15 cellular contexts compared by ENCODE assay signal in the genomic region with DNA sequence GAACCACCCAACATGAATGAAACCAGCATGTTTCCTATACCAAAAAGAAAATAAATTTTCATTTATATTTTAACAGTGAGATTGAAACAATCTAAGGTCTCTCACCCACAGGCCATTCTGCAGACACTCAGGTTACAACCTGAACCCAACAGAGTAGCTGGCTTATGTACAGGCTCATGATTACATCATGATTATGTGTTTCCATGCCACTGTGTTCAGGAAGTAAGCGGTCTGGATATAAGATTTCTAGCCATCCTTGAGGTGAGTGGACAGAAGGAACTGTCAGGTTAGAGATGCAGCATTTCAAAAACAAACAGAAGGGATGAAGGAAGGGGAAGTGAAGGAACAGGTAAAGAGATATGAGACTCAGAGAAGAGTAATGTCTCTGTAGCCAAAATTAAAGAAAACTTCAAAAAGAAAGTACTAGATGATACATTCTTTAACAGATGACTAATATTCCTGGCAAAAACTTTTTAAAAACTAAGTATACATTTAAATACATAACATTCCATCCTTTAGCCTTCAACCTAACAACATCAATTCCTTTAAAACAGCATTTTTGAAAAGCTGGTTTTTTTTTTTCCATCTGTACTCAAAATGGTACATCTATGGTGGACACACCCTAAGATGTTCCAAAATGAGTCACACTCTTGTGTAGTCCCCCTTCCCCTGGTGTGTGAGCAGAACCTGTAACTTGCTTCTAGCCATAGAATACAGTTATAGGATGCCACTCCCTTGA.
DNase-seq lines count a peak whose midpoint lies in the region; TF ChIP-seq lines count a peak whose summit lies in the region.
"Had no signal": no experiment of that assay in that cellular context is flagged by ENCODE, and none has a peak within 500 bp of the region (broad histone marks: within the 10 kb centered on the region; RNA-seq: fewer than 3 reads in every experiment).

No MANE protein-coding gene starts in this region.

- peaks cover 84% of the 10 kb centered on the region for H3K79me2 ChIP-seq in osteoblast (ENCODE audit: insufficient read depth, low read length)

- no peak overlapping the region for H2AFZ ChIP-seq in osteoblast (ENCODE audit: low read length)

- DNase-seq in GM12865 (ENCODE audit: low read depth): peak; percentile 37
- peak; percentile 73 for DNase-seq in RPMI7951 (ENCODE audit: low read depth)
- DNase-seq in epithelial cell of esophagus (ENCODE audit: low read depth): peak; percentile 75
- DNase-seq in osteoblast (ENCODE audit: insufficient read length, low spot score, missing footprints): peak; percentile 23
- DNase-seq in HAP-1 (ENCODE audit: low spot score in 2 of 2): no peak
- no peak for DNase-seq in inferior parietal cortex (ENCODE audit: extremely low spot score)
- DNase-seq in SKM-1 (lab: John Stamatoyannopoulos, UW; ENCODE audit: unreplicated experiment): no peak
- DNase-seq in foreskin melanocyte: no peak
- DNase-seq: activated CD8-positive, alpha-beta T cell treated with anti-CD3 and anti-CD28 coated beads for 36 hours; hippocampal formation; MV-4-11; occipital lobe; Peyer's patch; stimulated activated CD4-positive, alpha-beta T cell treated with anti-CD3 and anti-CD28 coated beads, Interleukin-2, amount 100 ng/mL, for 24 hours; stimulated activated naive CD4-positive, alpha-beta T cell treated with Interleukin-2 at 50 U/mL for 16 hours had no signal

- in situ Hi-C loops in HAP-1 (cut with MboI; ENCODE audit: low sequenced_read_pairs): no loop called here

- no peaks in the 10 kb centered on the region for H3K36me3 ChIP-seq in osteoblast (ENCODE audit: insufficient read depth, low read length)
- H3K36me3 ChIP-seq in HAP-1 (replicated peaks): no peaks in the 10 kb centered on the region
- H3K36me3 ChIP-seq: Peyer's patch had no signal

- no peaks in the 10 kb centered on the region for H3K27me3 ChIP-seq in osteoblast (ENCODE audit: insufficient read depth, low read length)
- H3K27me3 ChIP-seq in HAP-1 (ENCODE audit: low read depth): no peaks in the 10 kb centered on the region
- H3K27me3 ChIP-seq: Peyer's patch had no signal

- H3K4me3 ChIP-seq in GM12865 (ENCODE audit: low read depth, low read length) (no peak overlapping the region), epithelial cell of esophagus (ENCODE audit: low read length) (no peak overlapping the region), osteoblast (ENCODE audit: insufficient read depth, low read length) (no peak overlapping the region), HAP-1 (no peak overlapping the region)
- H3K4me3 ChIP-seq: Peyer's patch had no signal

- H3K4me1 ChIP-seq in osteoblast (ENCODE audit: insufficient read depth, low read length): peaks cover 54% of the 10 kb centered on the region
- H3K4me1 ChIP-seq in HAP-1: no peaks in the 10 kb centered on the region
- H3K4me1 ChIP-seq: Peyer's patch had no signal

- TF ChIP-seq CTCF in GM12865 (IDR thresholded peaks at IDR 0.05; ENCODE audit: insufficient read depth, low read depth, low read length, missing control alignments): no peak
- no peak for TF ChIP-seq CTCF in epithelial cell of esophagus (IDR thresholded peaks at IDR 0.05; ENCODE audit: insufficient read depth, low read depth, low read length, missing control alignments)
- no peak for TF ChIP-seq CTCF in osteoblast (IDR thresholded peaks at IDR 0.05; ENCODE audit: extremely low read depth, low read depth, low read length)

- no peaks in the 10 kb centered on the region for H3K9me3 ChIP-seq in osteoblast (ENCODE audit: low read depth, low read length)
- no peaks in the 10 kb centered on the region for H3K9me3 ChIP-seq in HAP-1
- H3K9me3 ChIP-seq: Peyer's patch had no signal

- peak overlapping the region; percentile 51 for H3K4me2 ChIP-seq in osteoblast (ENCODE audit: insufficient read depth, low read length)

- H3K27ac ChIP-seq in osteoblast (ENCODE audit: low read depth, low read length): peak overlapping the region; percentile 78

- no peaks in the 10 kb centered on the region for H4K20me1 ChIP-seq in osteoblast (ENCODE audit: insufficient read depth, low read length)

Comparison
In these comparisons a context has a peak if more than half of its experiments do, and no peak if none do; other contexts are left out.
1. DNase-seq: peak in GM12865 (single experiment), RPMI7951 (single experiment), epithelial cell of esophagus (single experiment) and osteoblast (single experiment); none in HAP-1 (0 of 2), inferior parietal cortex (single experiment), SKM-1 (single experiment) and foreskin melanocyte (single experiment).